ENCODE assay signal across 1 cellular context in genomic region chr9:81686614-81687520, GRCh38.
TF ChIP-seq lines count a peak whose summit lies in the region.

No MANE protein-coding gene starts in this region.

TF ChIP-seq in HEK293, 187 proteins besides CTCF, POLR2A, EP300 and RAD21 (continued from another document):
- TF ChIP-seq ZSCAN18 (tag by site-specific recombination; IDR thresholded peaks at IDR 0.05) (no peak), ZNF701 (tag by site-specific recombination; IDR thresholded peaks at IDR 0.05) (no peak), ZIC2 (tag by site-specific recombination; IDR thresholded peaks at IDR 0.05) (0 out of 2 replicates have a peak, but pooled peaks have one; percentile 30), ZFHX2 (tag by site-specific recombination; conservative IDR thresholded peaks at IDR 0.05) (0 out of 2 replicates have a peak, but pooled peaks have one; percentile 10), ZNF335 (tag by site-specific recombination; conservative IDR thresholded peaks at IDR 0.05) (peak; percentile 38; the same call in 1 of the 2 replicates), ZNF654 (tag by site-specific recombination; IDR thresholded peaks at IDR 0.05; ENCODE audit: low read depth) (peak; percentile 27; the same call in 1 of the 2 replicates)
